Comparison of ENCODE assay signal across 13 cellular contexts in genomic region chr12:46555379-46555778, GRCh38.
DNase-seq lines count a peak whose midpoint lies in the region; ATAC-seq and TF ChIP-seq lines count a peak whose summit lies in the region.
"Had no signal": no experiment of that assay in that cellular context is flagged by ENCODE, and none has a peak within 500 bp of the region (broad histone marks: within the 10 kb centered on the region; RNA-seq: fewer than 3 reads in every experiment).

No MANE protein-coding gene starts in this region.

- DNase-seq in cardiac muscle cell (ENCODE audit: low read depth in 1 of 2, low spot score in 1 of 2) = peak in 1 of 2 donors; percentile 87
- no peak for DNase-seq in right cardiac atrium
- DNase-seq in amniotic epithelial cell (ENCODE audit: low read depth) = peak; percentile 95
- DNase-seq in iris pigment epithelial cell (ENCODE audit: low read depth) = peak; percentile 92
- no peak for DNase-seq in type B pancreatic cell (ENCODE audit: extremely low spot score, unreplicated experiment)
- DNase-seq in activated CD4-positive, alpha-beta T cell treated with anti-CD3 and anti-CD28 coated beads for 1 hour = no peak
- DNase-seq in NCI-H2107 (lab: John Stamatoyannopoulos, UW) = no peak
- no peak for DNase-seq in glutamatergic neuron
- DNase-seq: activated CD8-positive, alpha-beta memory T cell treated with anti-CD3 and anti-CD28 coated beads for 24 hours; left colon; NCI-H1694 treated with DMSO at 0.1 percent for 48 hours had no signal

- no peak for ATAC-seq in right cardiac atrium
- ATAC-seq: left colon had no signal

- H3K4me1 ChIP-seq in cardiac muscle cell (ENCODE audit: low read depth) = peaks cover 23% of the 10 kb centered on the region
- H3K4me1 ChIP-seq in right cardiac atrium (ENCODE audit: control insufficient read depth, insufficient read depth, low read length) = no peaks in the 10 kb centered on the region

- intact Hi-C loops in right cardiac atrium (cut with DNase I) = loop anchor here in 1 of 4 donors (5.0 kb wide), 1 partner anchor 102 kb away; no protein-coding TSS in a partner anchor

- TF ChIP-seq CTCF in cardiac muscle cell (IDR thresholded peaks at IDR 0.05; ENCODE audit: low read depth, low read length) (no peak), type B pancreatic cell (conservative IDR thresholded peaks at IDR 0.05) (no peak), glutamatergic neuron (IDR thresholded peaks at IDR 0.05; ENCODE audit: partially characterized antibody, unreplicated experiment) (no peak)

- H3K27ac Mint-ChIP-seq in type B pancreatic cell = peak overlapping the region; percentile 39
- H3K27ac Mint-ChIP-seq in glutamatergic neuron (ENCODE audit: unreplicated experiment) = no peak overlapping the region

- peak overlapping the region; percentile 55 for H3K4me3 Mint-ChIP-seq in type B pancreatic cell
- no peak overlapping the region for H3K4me3 Mint-ChIP-seq in glutamatergic neuron (ENCODE audit: unreplicated experiment)

- H3K9me3 ChIP-seq in cardiac muscle cell (ENCODE audit: low read depth) (no peaks in the 10 kb centered on the region), right cardiac atrium (ENCODE audit: control insufficient read depth, low read length) (no peaks in the 10 kb centered on the region)
- H3K9me3 ChIP-seq: BLaER1 treated with 17β-estradiol and CSF1 and Interleukin-3, amounts not matched to agents 10 nM and 100 nM had no signal

- H3K27me3 ChIP-seq in cardiac muscle cell (no peaks in the 10 kb centered on the region), right cardiac atrium (ENCODE audit: control insufficient read depth, insufficient read depth) (no peaks in the 10 kb centered on the region)
- H3K27me3 ChIP-seq: BLaER1 treated with 17β-estradiol and CSF1 and Interleukin-3, amounts not matched to agents 10 nM and 100 nM had no signal

- H3K27ac ChIP-seq in cardiac muscle cell = peak overlapping the region; percentile 80
- H3K27ac ChIP-seq in right cardiac atrium (ENCODE audit: low read length) = no peak overlapping the region
- H3K27ac ChIP-seq: BLaER1 treated with 17β-estradiol and CSF1 and Interleukin-3, amounts not matched to agents 10 nM and 100 nM had no signal

- WGBS in right cardiac atrium = 65% methylated on average over 4 of the region's 4 CpGs

- H3K36me3 Mint-ChIP-seq in type B pancreatic cell (peaks cover 4% of the 10 kb centered on the region), glutamatergic neuron (ENCODE audit: unreplicated experiment) (no peaks in the 10 kb centered on the region)

- no peak overlapping the region for H3K4me3 ChIP-seq in cardiac muscle cell
- no peak overlapping the region for H3K4me3 ChIP-seq in right cardiac atrium (ENCODE audit: low read length)
- H3K4me3 ChIP-seq: BLaER1 treated with 17β-estradiol and CSF1 and Interleukin-3, amounts not matched to agents 10 nM and 100 nM; coronary artery had no signal

- H3K27me3 Mint-ChIP-seq in type B pancreatic cell = no peaks in the 10 kb centered on the region
- H3K27me3 Mint-ChIP-seq in glutamatergic neuron (ENCODE audit: unreplicated experiment) = peaks cover 4% of the 10 kb centered on the region

- H3K4me1 Mint-ChIP-seq in type B pancreatic cell (ENCODE audit: unreplicated experiment) (peaks cover 41% of the 10 kb centered on the region), glutamatergic neuron (ENCODE audit: low read depth, unreplicated experiment) (peaks cover 2% of the 10 kb centered on the region)

- no peaks in the 10 kb centered on the region for H3K9me3 Mint-ChIP-seq in type B pancreatic cell
- no peaks in the 10 kb centered on the region for H3K9me3 Mint-ChIP-seq in glutamatergic neuron (ENCODE audit: unreplicated experiment)

- no peaks in the 10 kb centered on the region for H3K36me3 ChIP-seq in cardiac muscle cell
- H3K36me3 ChIP-seq: BLaER1 treated with 17β-estradiol and CSF1 and Interleukin-3, amounts not matched to agents 10 nM and 100 nM had no signal

Comparison
In these comparisons a context has a peak if more than half of its experiments do, and no peak if none do; other contexts are left out.
1. DNase-seq: peak in amniotic epithelial cell (single experiment) and iris pigment epithelial cell (single experiment); none in right cardiac atrium (0 of 3), type B pancreatic cell (single experiment), activated CD4-positive, alpha-beta T cell treated with anti-CD3 and anti-CD28 coated beads for 1 hour (single experiment), NCI-H2107 (single experiment) and glutamatergic neuron (single experiment).